In the genomic region with DNA sequence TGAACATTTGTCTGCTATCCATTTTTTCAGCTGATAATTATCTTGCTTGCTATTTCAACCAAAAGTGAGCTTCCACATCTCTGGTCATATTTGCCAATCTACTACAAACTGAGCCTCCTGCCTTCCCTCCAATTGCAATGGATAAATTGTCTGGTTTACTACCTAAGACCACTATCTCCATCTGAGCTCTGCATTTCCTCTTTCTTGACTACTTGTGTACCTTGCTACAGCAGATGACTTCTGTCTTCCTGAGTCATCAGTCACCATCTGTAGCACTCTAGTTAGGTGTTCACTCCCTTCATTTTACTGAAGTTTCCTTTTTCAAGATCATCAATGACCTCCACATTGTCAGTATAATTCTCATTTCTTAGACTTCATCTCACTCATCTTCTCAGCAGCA, we compare ENCODE assay signal across 23 cellular contexts.
"Had no signal": no experiment of that assay in that cellular context is flagged by ENCODE, and none has a peak within 500 bp of the region (broad histone marks: within the 10 kb centered on the region; RNA-seq: fewer than 3 reads in every experiment).

No MANE protein-coding gene starts in this region.

- DNase-seq: activated B cell treated with CpG ODN at 0.5 μM for 24 hours; activated CD4-positive, alpha-beta T cell treated with anti-CD3 and anti-CD28 coated beads for 48 hours; activated CD4-positive, alpha-beta T cell treated with anti-CD3 and anti-CD28 coated beads, Interleukin-2, amount 50 U/mL, for 1 hour; activated CD4-positive, alpha-beta T cell treated with anti-CD3 and anti-CD28 coated beads, Interleukin-2, amount 50 U/mL, for 48 hours; activated CD8-positive, alpha-beta memory T cell treated with anti-CD3 and anti-CD28 coated beads for 24 hours; activated CD8-positive, alpha-beta T cell treated with anti-CD3 and anti-CD28 coated beads for 36 hours; activated effector memory CD4-positive, alpha-beta T cell treated with Interleukin-2 at 50 U/mL for 16 hours; activated naive CD4-positive, alpha-beta T cell treated with anti-CD3 and anti-CD28 coated beads, Interleukin-2, amount 10 ng/mL, durations not matched to agents 7 days and 5 days; activated naive CD8-positive, alpha-beta T cell treated with anti-CD3 and anti-CD28 coated beads, Interleukin-2, amount 10 ng/mL, durations not matched to agents 7 days and 5 days; activated T-cell treated with anti-CD3 and anti-CD28 coated beads, Interleukin-2, amount 50 U/mL, for 4 hours; central memory CD4-positive, alpha-beta T cell; cerebellar nuclear complex; colonic mucosa; effector CD8-positive, alpha-beta T cell; esophagus squamous epithelium; foreskin melanocyte; heart right ventricle; T1000; WERI-Rb-1 had no signal

- ATAC-seq: activated CD4-positive, CD25-positive, alpha-beta regulatory T cell treated with anti-CD3 and anti-CD28 coated beads, Interleukin-2, amount 50 U/mL, for 24 hours; activated CD8-positive, alpha-beta T cell treated with anti-CD3 and anti-CD28 coated beads for 36 hours; activated naive CD4-positive, alpha-beta T cell treated with anti-CD3 and anti-CD28 coated beads, Interleukin-2, amount 50 U/mL, for 72 hours; activated T-cell treated with anti-CD3 and anti-CD28 coated beads, Interleukin-2, amount 50 U/mL, for 4 hours; activated T-helper 17 cell treated with anti-CD3 and anti-CD28 coated beads, Interleukin-2, amount 50 U/mL, for 72 hours; gastroesophageal sphincter; heart right ventricle had no signal
